34 cellular contexts compared by ENCODE assay signal in the genomic region with DNA sequence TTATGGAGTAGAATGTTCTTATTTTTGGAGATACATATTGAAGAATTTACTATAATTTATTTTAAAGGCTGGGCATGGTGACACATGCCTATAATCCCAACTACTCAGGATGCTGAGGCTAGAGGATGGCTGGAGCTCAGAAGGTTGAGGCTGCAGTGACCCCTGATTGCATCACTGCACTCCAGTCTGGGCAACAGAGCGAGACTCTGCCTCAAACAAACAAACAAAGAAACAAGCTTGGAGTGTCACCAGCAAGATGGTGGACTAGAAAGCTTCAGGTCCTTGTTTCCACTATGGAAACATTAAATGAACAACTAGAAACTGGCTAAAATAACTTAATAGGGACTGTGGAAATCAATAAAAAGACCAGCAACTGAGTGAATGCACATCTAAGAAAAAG.
"Had no signal": no experiment of that assay in that cellular context is flagged by ENCODE, and none has a peak within 500 bp of the region (broad histone marks: within the 10 kb centered on the region; RNA-seq: fewer than 3 reads in every experiment).

No MANE protein-coding gene starts in this region.

- ATAC-seq: activated CD8-positive, alpha-beta memory T cell treated with anti-CD3 and anti-CD28 coated beads, Interleukin-2, amount 10 ng/mL, durations not matched to agents 7 days and 5 days; activated T-helper 17 cell treated with anti-CD3 and anti-CD28 coated beads, Interleukin-2, amount 50 U/mL, for 72 hours; PC-3 had no signal

- DNase-seq: activated CD4-positive, alpha-beta memory T cell treated with anti-CD3 and anti-CD28 coated beads, Interleukin-2, amount 10 ng/mL, durations not matched to agents 7 days and 5 days; activated CD4-positive, alpha-beta T cell treated with anti-CD3 and anti-CD28 coated beads for 1 hour; activated CD4-positive, alpha-beta T cell treated with anti-CD3 and anti-CD28 coated beads for 48 hours; activated CD4-positive, CD25-positive, alpha-beta regulatory T cell; activated CD8-positive, alpha-beta memory T cell treated with anti-CD3 and anti-CD28 coated beads for 24 hours; activated CD8-positive, alpha-beta memory T cell treated with anti-CD3 and anti-CD28 coated beads, Interleukin-2, amount 10 ng/mL, durations not matched to agents 7 days and 5 days; activated CD8-positive, alpha-beta memory T cell treated with anti-CD3 and anti-CD28 coated beads, Interleukin-2, amount 50 U/mL, for 48 hours; activated effector memory CD4-positive, alpha-beta T cell treated with anti-CD3 and anti-CD28 coated beads, Interleukin-2, amount 50 U/mL, for 16 hours; activated naive CD4-positive, alpha-beta T cell; activated naive CD4-positive, alpha-beta T cell treated with anti-CD3 and anti-CD28 coated beads, Interleukin-2, amount 50 U/mL, for 16 hours; activated naive CD8-positive, alpha-beta T cell treated with anti-CD3 and anti-CD28 coated beads, Interleukin-2, amount 10 ng/mL, durations not matched to agents 7 days and 5 days; activated T-cell treated with anti-CD3 and anti-CD28 coated beads, Interleukin-2, amount 50 U/mL, for 48 hours; amygdala; Karpas-422; MG63; NCI-H1048; NCI-H1105 treated with DMSO at 0.1 percent for 48 hours; NCI-H1436; NCI-H1694 treated with DMSO at 0.1 percent for 48 hours; NCI-H2029; NCI-H345; NCI-H524 treated with DMSO at 0.1 percent for 48 hours; NK-92 treated with Interleukin-12 subunit alpha and Interleukin-12 subunit beta, amount 100 ng/mL, for 24 hours; PC-3; Right ventricle myocardium superior; SW 1271; T-helper 1 cell; T-helper 2 cell; T-helper 9 cell had no signal

- H3K27me3 ChIP-seq: ascending aorta, cardiac muscle cell, MG63 had no signal

- H3K27ac Mint-ChIP-seq: activated CD4-positive, alpha-beta memory T cell treated with anti-CD3 and anti-CD28 coated beads, Interleukin-2, amount 10 ng/mL, durations not matched to agents 7 days and 5 days; activated CD8-positive, alpha-beta memory T cell treated with anti-CD3 and anti-CD28 coated beads, Interleukin-2, amount 10 ng/mL, durations not matched to agents 7 days and 5 days; activated naive CD8-positive, alpha-beta T cell treated with anti-CD3 and anti-CD28 coated beads, Interleukin-2, amount 10 ng/mL, durations not matched to agents 7 days and 5 days; activated T-helper 17 cell treated with anti-CD3 and anti-CD28 coated beads, Interleukin-2, amount 50 U/mL, for 72 hours had no signal

- H3K4me3 Mint-ChIP-seq: activated CD4-positive, alpha-beta memory T cell treated with anti-CD3 and anti-CD28 coated beads, Interleukin-2, amount 10 ng/mL, durations not matched to agents 7 days and 5 days; activated CD8-positive, alpha-beta memory T cell treated with anti-CD3 and anti-CD28 coated beads, Interleukin-2, amount 10 ng/mL, durations not matched to agents 7 days and 5 days; activated naive CD8-positive, alpha-beta T cell treated with anti-CD3 and anti-CD28 coated beads, Interleukin-2, amount 10 ng/mL, durations not matched to agents 7 days and 5 days; activated T-helper 17 cell treated with anti-CD3 and anti-CD28 coated beads, Interleukin-2, amount 50 U/mL, for 72 hours; central memory CD8-positive, alpha-beta T cell had no signal

- H3K36me3 ChIP-seq: ascending aorta, cardiac muscle cell, MG63 had no signal

- H3K4me3 ChIP-seq: ascending aorta, cardiac muscle cell, MG63 had no signal

- H3K4me1 ChIP-seq: ascending aorta had no signal

- H3K9me3 ChIP-seq: ascending aorta had no signal

- H3K27ac ChIP-seq: ascending aorta, cardiac muscle cell, VCaP had no signal

- H3K4me1 Mint-ChIP-seq: central memory CD8-positive, alpha-beta T cell had no signal

- H3K27me3 Mint-ChIP-seq: activated naive CD8-positive, alpha-beta T cell treated with anti-CD3 and anti-CD28 coated beads, Interleukin-2, amount 10 ng/mL, durations not matched to agents 7 days and 5 days had no signal

- H3K9me3 Mint-ChIP-seq: activated T-helper 17 cell treated with anti-CD3 and anti-CD28 coated beads, Interleukin-2, amount 50 U/mL, for 72 hours; central memory CD8-positive, alpha-beta T cell had no signal
